ENCODE assay signal across 22 cellular contexts in genomic region chr15:64683378-64683777, GRCh38.
DNase-seq lines count a peak whose midpoint lies in the region; ATAC-seq, FAIRE-seq and TF ChIP-seq lines count a peak whose summit lies in the region.
"Had no signal": no experiment of that assay in that cellular context is flagged by ENCODE, and none has a peak within 500 bp of the region (broad histone marks: within the 10 kb centered on the region; RNA-seq: fewer than 3 reads in every experiment).

No MANE protein-coding gene starts in this region.

- CTCF ChIA-PET in CD4-positive, alpha-beta T cell (lab: Charles Lee) = interaction anchor here (1.9 kb wide), 1 partner anchor 45 kb away, joined by 4 read pairs; no protein-coding TSS in a partner anchor

- peak overlapping the region; percentile 17 for H3K27ac Mint-ChIP-seq in CD4-positive, alpha-beta T cell
- H3K27ac Mint-ChIP-seq in GM23338 (no peak overlapping the region), nephron (peak overlapping the region; percentile 33 to 95 (median 90))
- H3K27ac Mint-ChIP-seq in effector memory CD8-positive, alpha-beta T cell = peak overlapping the region; percentile 53 to 80

- H3F3A ChIP-seq in GM23338 (replicated peaks; ENCODE audit: low read depth) = peaks cover 40% of the 10 kb centered on the region

- H3K4me2 ChIP-seq in GM23338 = no peak overlapping the region

- WGBS in small intestine, 3 donors = 66 to 78% (median 77%) methylated on average over 3 of the region's 3 CpGs

- intact Hi-C loops in CD4-positive, alpha-beta T cell (cut with DNase I, micrococcal nuclease) = no loop called here

- H3K27me3 ChIP-seq in CD4-positive, alpha-beta T cell (ENCODE audit: control insufficient read depth, insufficient read depth, low read length) = no peaks in the 10 kb centered on the region
- no peaks in the 10 kb centered on the region for H3K27me3 ChIP-seq in GM23338 (ENCODE audit: insufficient read depth)
- no peaks in the 10 kb centered on the region for H3K27me3 ChIP-seq in small intestine (ENCODE audit: control insufficient read depth in 2 of 2, insufficient read depth in 2 of 2, low read length in 2 of 2)
- H3K27me3 ChIP-seq: ovary, transverse colon had no signal

- H3K4me3 Mint-ChIP-seq in CD4-positive, alpha-beta T cell = no peak overlapping the region
- H3K4me3 Mint-ChIP-seq in GM23338 (no peak overlapping the region), nephron (no peak overlapping the region)
- H3K4me3 Mint-ChIP-seq in effector memory CD8-positive, alpha-beta T cell = no peak overlapping the region

- H3K4me1 ChIP-seq in GM23338 (ENCODE audit: insufficient read depth) (peaks cover 23% of the 10 kb centered on the region), small intestine (ENCODE audit: control insufficient read depth in 2 of 2, insufficient read depth in 1 of 2, low read depth in 1 of 2, low read length in 1 of 2) (no peaks in the 10 kb centered on the region)

- no peak for DNase-seq in CD4-positive, alpha-beta T cell
- DNase-seq in GM23338 (ENCODE audit: low spot score) (no peak), small intestine (no peak), hippocampal formation (lab: John Stamatoyannopoulos, UW) (no peak), NCI-H526 (lab: John Stamatoyannopoulos, UW) (no peak)
- DNase-seq in effector memory CD8-positive, alpha-beta T cell = no peak
- DNase-seq: activated gamma-delta T cell treated with Interleukin-2 at 50 U/mL for 16 hours; amygdala; effector CD8-positive, alpha-beta T cell; head of caudate nucleus; NCI-H2171 treated with DMSO at 0.1 percent for 48 hours; NCI-H69; ovary; SHP77; stimulated activated CD4-positive, alpha-beta T cell treated with anti-CD3 and anti-CD28 coated beads, Interleukin-2, amount 100 ng/mL, for 24 hours; stimulated activated naive CD4-positive, alpha-beta T cell; transverse colon had no signal

- H3K36me3 Mint-ChIP-seq in CD4-positive, alpha-beta T cell (ENCODE audit: low read depth) = peaks cover 97% of the 10 kb centered on the region
- H3K36me3 Mint-ChIP-seq in GM23338 (ENCODE audit: low read depth) (peaks cover 85% of the 10 kb centered on the region), nephron (ENCODE audit: low read depth) (peaks cover 91% of the 10 kb centered on the region)
- peaks cover 56% of the 10 kb centered on the region for H3K36me3 Mint-ChIP-seq in effector memory CD8-positive, alpha-beta T cell (ENCODE audit: insufficient read depth)

- H3K79me2 ChIP-seq in GM23338 (replicated peaks; ENCODE audit: insufficient read depth) = no peaks in the 10 kb centered on the region

- ATAC-seq in CD4-positive, alpha-beta T cell (ENCODE audit: poor library complexity) = no peak
- ATAC-seq in GM23338 = no peak
- ATAC-seq in effector memory CD8-positive, alpha-beta T cell (replicated peaks) = no peak
- ATAC-seq: GM12878, sciatic nerve had no signal

- no peak for TF ChIP-seq CTCF in CD4-positive, alpha-beta T cell (IDR thresholded peaks at IDR 0.05)
- no peak for TF ChIP-seq CTCF in GM23338 (conservative IDR thresholded peaks at IDR 0.05; ENCODE audit: low read depth in 2 of 2)
- TF ChIP-seq CTCF in nephron (IDR thresholded peaks at IDR 0.05; ENCODE audit: unreplicated experiment in 3 of 3) = no peak

- H3K9me3 Mint-ChIP-seq in CD4-positive, alpha-beta T cell = no peaks in the 10 kb centered on the region
- H3K9me3 Mint-ChIP-seq in GM23338 (no peaks in the 10 kb centered on the region), nephron (no peaks in the 10 kb centered on the region)
- no peaks in the 10 kb centered on the region for H3K9me3 Mint-ChIP-seq in effector memory CD8-positive, alpha-beta T cell

- H3K36me3 ChIP-seq in GM23338 (ENCODE audit: insufficient read depth) (peaks cover 37% of the 10 kb centered on the region), small intestine (ENCODE audit: control insufficient read depth in 2 of 2, insufficient read depth in 2 of 2, low read length in 2 of 2) (peaks cover 14 to 25% of the 10 kb centered on the region in 2 donors)
- H3K36me3 ChIP-seq: ovary had no signal

- H2AFZ ChIP-seq in GM23338 = no peak overlapping the region

- FAIRE-seq in small intestine (lab: Jason Lieb, UNC) = no peak
- FAIRE-seq: GM12878, GM19239, TTC549 had no signal

- POLR2A ChIA-PET in CD4-positive, alpha-beta T cell (lab: Charles Lee) = interaction anchor here (0.7 to 0.8 kb wide), 2 partner anchors 45 to 296 kb away, joined by 3 read pairs; partner anchors contain the start of gene TRIP4

- H3K4me1 Mint-ChIP-seq in CD4-positive, alpha-beta T cell (ENCODE audit: low read depth) = peaks cover 5% of the 10 kb centered on the region
- H3K4me1 Mint-ChIP-seq in GM23338 (peaks cover 40% of the 10 kb centered on the region), nephron (peaks cover 54% of the 10 kb centered on the region)
- H3K4me1 Mint-ChIP-seq in effector memory CD8-positive, alpha-beta T cell (ENCODE audit: low read depth in 2 of 2) = no peaks in the 10 kb centered on the region

- no peaks in the 10 kb centered on the region for H3K27me3 Mint-ChIP-seq in CD4-positive, alpha-beta T cell
- H3K27me3 Mint-ChIP-seq in GM23338 (ENCODE audit: insufficient read depth, low read depth, poor library complexity) = peaks cover 26% of the 10 kb centered on the region
- H3K27me3 Mint-ChIP-seq in effector memory CD8-positive, alpha-beta T cell = no peaks in the 10 kb centered on the region
- H3K27me3 Mint-ChIP-seq in nephron (ENCODE audit: low read depth) = peaks cover 4% of the 10 kb centered on the region

- H4K20me1 ChIP-seq in GM23338 (replicated peaks; ENCODE audit: insufficient read depth) = peaks cover 7% of the 10 kb centered on the region; the same call in 1 of the 2 replicates

- H3K27ac ChIP-seq in CD4-positive, alpha-beta T cell (ENCODE audit: low read depth, low read length) = no peak overlapping the region
- H3K27ac ChIP-seq in GM23338 (ENCODE audit: low read depth) (peak overlapping the region; percentile 57; the same call in 1 of the 2 replicates), small intestine (ENCODE audit: low read depth in 1 of 2, low read length in 1 of 2) (no peak overlapping the region)
- H3K27ac ChIP-seq: ovary, transverse colon had no signal

- H3K4me3 ChIP-seq in GM23338 (no peak overlapping the region), small intestine (ENCODE audit: low read depth in 1 of 2, low read length in 2 of 2) (no peak overlapping the region)
- H3K4me3 ChIP-seq: GM12878, ovary, transverse colon had no signal

- no peaks in the 10 kb centered on the region for H3K9me3 ChIP-seq in CD4-positive, alpha-beta T cell (ENCODE audit: control insufficient read depth, low read length)
- no peaks in the 10 kb centered on the region for H3K9me3 ChIP-seq in small intestine (ENCODE audit: control insufficient read depth, low read depth)
- H3K9me3 ChIP-seq: ovary, transverse colon had no signal

- no peaks in the 10 kb centered on the region for H3K9me2 ChIP-seq in GM23338 (ENCODE audit: insufficient read depth)

TF ChIP-seq in GM23338, 12 proteins besides CTCF, POLR2A, EP300 and RAD21 (continues in another document):
- TF ChIP-seq CREB1 (CRISPR knock-in tag; IDR thresholded peaks at IDR 0.05; ENCODE audit: low read depth) (no peak), POLR2AphosphoS5 (IDR thresholded peaks at IDR 0.05; ENCODE audit: low read depth) (no peak)
